ENCODE assay signal across 18 cellular contexts in the genomic region with DNA sequence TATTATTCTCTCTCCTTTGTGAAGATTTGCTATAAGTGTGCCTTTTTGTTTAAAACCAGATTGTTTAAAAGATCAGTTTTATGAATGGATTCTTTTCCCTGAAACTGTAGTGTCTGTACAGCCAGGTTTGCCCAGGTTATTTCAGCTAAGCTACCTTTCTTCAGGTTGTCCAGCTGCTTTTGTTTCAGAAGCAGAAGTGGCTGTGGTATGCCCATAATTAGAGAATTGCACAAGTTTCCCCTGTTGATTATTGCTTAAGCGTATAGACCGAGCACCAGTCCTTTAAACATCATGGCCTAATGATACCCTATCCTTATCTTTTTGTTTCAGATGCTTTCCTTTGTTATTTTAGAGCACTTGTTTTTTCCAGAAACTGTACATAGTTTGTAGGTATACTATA.
"Had no signal": no experiment of that assay in that cellular context is flagged by ENCODE, and none has a peak within 500 bp of the region (broad histone marks: within the 10 kb centered on the region; RNA-seq: fewer than 3 reads in every experiment).

No MANE protein-coding gene starts in this region.

- H3K27me3 ChIP-seq: esophagus muscularis mucosa, gastrocnemius medialis, heart right ventricle, right lobe of liver, testis, tibial nerve had no signal

- H3K4me1 ChIP-seq: lower lobe of right lung, parathyroid adenoma, right lobe of liver, testis had no signal

- DNase-seq: effector memory CD8-positive, alpha-beta T cell; gastrocnemius medialis; heart right ventricle; immature natural killer cell; left ventricle myocardium inferior; lower lobe of right lung; psoas muscle; retina; right lobe of liver; stimulated activated CD4-positive, alpha-beta T cell treated with anti-CD3 and anti-CD28 coated beads, Interleukin-4, amount 100 ng/mL, for 1 hour; stimulated activated CD8-positive, alpha-beta memory T cell treated with anti-CD3 and anti-CD28 coated beads, Interleukin-4, amount 100 ng/mL, for 48 hours; stimulated activated naive CD8-positive, alpha-beta T cell treated with anti-CD3 and anti-CD28 coated beads, Interleukin-15, Interleukin-2, amounts not matched to agents 100 U/mL and 50 U/mL, for 24 hours; testis had no signal

- ATAC-seq: effector memory CD8-positive, alpha-beta T cell; gastrocnemius medialis; heart right ventricle; lower lobe of right lung; psoas muscle; right lobe of liver; stimulated activated effector memory CD8-positive, alpha-beta T cell treated with anti-CD3 and anti-CD28 coated beads, Interleukin-12 subunit alpha, Interleukin-12 subunit beta, amount 100 ng/mL, for 72 hours; stimulated activated naive CD8-positive, alpha-beta T cell treated with anti-CD3 and anti-CD28 coated beads, Interleukin-15, Interleukin-2, amounts not matched to agents 100 U/mL and 50 U/mL, for 24 hours had no signal

- H3K9me3 ChIP-seq: esophagus muscularis mucosa, gastrocnemius medialis, heart right ventricle, left ventricle myocardium inferior, lower lobe of right lung, psoas muscle, right lobe of liver, testis, tibial nerve had no signal

- H3K27ac ChIP-seq: epithelial cell of prostate, esophagus muscularis mucosa, gastrocnemius medialis, heart right ventricle, left ventricle myocardium inferior, lower lobe of right lung, parathyroid adenoma, psoas muscle, right lobe of liver, testis, tibial nerve had no signal

- H3K4me3 ChIP-seq: esophagus muscularis mucosa, gastrocnemius medialis, heart right ventricle, left ventricle myocardium inferior, lower lobe of right lung, psoas muscle, right lobe of liver, testis, tibial nerve had no signal
